Comparison of ENCODE assay signal across 8 cellular contexts in the genomic region with DNA sequence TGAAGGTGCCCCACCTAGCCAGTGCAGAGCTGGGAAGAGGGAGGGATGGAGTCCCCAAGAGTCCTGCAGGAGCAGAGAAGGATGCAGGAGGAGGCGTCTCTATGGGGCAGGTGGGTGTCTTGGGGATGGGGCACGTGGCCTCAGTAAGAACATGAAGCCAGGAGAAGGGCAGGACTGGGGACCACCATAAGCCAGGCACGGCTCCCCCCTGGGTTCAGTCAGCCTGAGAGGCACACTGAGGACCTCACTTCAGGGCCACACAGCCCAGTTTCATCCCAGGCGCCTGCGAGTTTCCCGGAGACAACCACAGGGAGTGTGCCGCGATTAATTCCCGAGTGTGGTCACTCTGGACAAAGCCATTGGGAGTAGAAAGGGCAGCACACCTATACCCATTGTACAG.
DNase-seq lines count a peak whose midpoint lies in the region; ATAC-seq and TF ChIP-seq lines count a peak whose summit lies in the region.

No MANE protein-coding gene starts in this region.

- no peaks in the 10 kb centered on the region for H4K20me1 ChIP-seq in neural progenitor cell (ENCODE audit: low read depth)

- no peaks in the 10 kb centered on the region for H3K4me1 ChIP-seq in CD8-positive, alpha-beta memory T cell (ENCODE audit: insufficient read depth, low read length)
- no peaks in the 10 kb centered on the region for H3K4me1 ChIP-seq in effector memory CD4-positive, alpha-beta T cell (ENCODE audit: control insufficient read depth, insufficient read depth, low read length, poor library complexity, severe bottlenecking)
- H3K4me1 ChIP-seq in neural progenitor cell: peaks cover 12% of the 10 kb centered on the region

- H3K36me3 ChIP-seq in CD8-positive, alpha-beta memory T cell (ENCODE audit: insufficient read depth, low read length): no peaks in the 10 kb centered on the region
- H3K36me3 ChIP-seq in effector memory CD4-positive, alpha-beta T cell (ENCODE audit: control insufficient read depth, insufficient read depth, low read length): no peaks in the 10 kb centered on the region
- no peaks in the 10 kb centered on the region for H3K36me3 ChIP-seq in neural progenitor cell

- no peaks in the 10 kb centered on the region for H3K9me3 ChIP-seq in CD8-positive, alpha-beta memory T cell (ENCODE audit: low read length)
- no peaks in the 10 kb centered on the region for H3K9me3 ChIP-seq in effector memory CD4-positive, alpha-beta T cell (ENCODE audit: control insufficient read depth, low read length)
- H3K9me3 ChIP-seq in neural progenitor cell (ENCODE audit: low read depth): no peaks in the 10 kb centered on the region

- peak overlapping the region; percentile 96 for H2AFZ ChIP-seq in neural progenitor cell (replicated peaks)

- peak; percentile 7 for ATAC-seq in HG02870 (IDR thresholded peaks at IDR 0.05; ENCODE audit: unreplicated experiment)

- H3K27me3 Mint-ChIP-seq in CD8-positive, alpha-beta memory T cell: peaks cover 7 to 11% of the 10 kb centered on the region in 2 donors
- peaks cover 18% of the 10 kb centered on the region for H3K27me3 Mint-ChIP-seq in neural progenitor cell (ENCODE audit: insufficient read depth, low read depth)

- H3K4me1 Mint-ChIP-seq in CD8-positive, alpha-beta memory T cell: peaks cover 15 to 18% (median 17%) of the 10 kb centered on the region in 3 donors
- H3K4me1 Mint-ChIP-seq in neural progenitor cell: peaks cover 40% of the 10 kb centered on the region

- H3K27me3 ChIP-seq in CD8-positive, alpha-beta memory T cell (ENCODE audit: insufficient read depth, low read length, poor library complexity, severe bottlenecking): no peaks in the 10 kb centered on the region
- H3K27me3 ChIP-seq in effector memory CD4-positive, alpha-beta T cell (replicated peaks; ENCODE audit: control insufficient read depth, insufficient read depth, low read length, poor library complexity, severe bottlenecking): no peaks in the 10 kb centered on the region
- peaks cover 14% of the 10 kb centered on the region for H3K27me3 ChIP-seq in neural progenitor cell

- TF ChIP-seq CTCF in neural progenitor cell (IDR thresholded peaks at IDR 0.05): no peak

- peak overlapping the region; percentile 82 to 98 (median 95) for H3K4me3 Mint-ChIP-seq in CD8-positive, alpha-beta memory T cell
- H3K4me3 Mint-ChIP-seq in neural progenitor cell: peak overlapping the region; percentile 92

- peaks cover 14% of the 10 kb centered on the region for H3F3A ChIP-seq in neural progenitor cell (ENCODE audit: low read depth)

- POLR2A ChIA-PET in CD8-positive, alpha-beta memory T cell (lab: Charles Lee): no interaction called here

- DNase-seq in CD8-positive, alpha-beta memory T cell: peak in 2 of 5 donors; percentile 6 to 18
- no peak for DNase-seq in effector memory CD4-positive, alpha-beta T cell
- DNase-seq in neural progenitor cell (ENCODE audit: low spot score) (peak; percentile 9), NCI-H2107 treated with DMSO at 0.1 percent for 48 hours (lab: John Stamatoyannopoulos, UW; ENCODE audit: unreplicated experiment) (no peak), A172 (ENCODE audit: low spot score) (no peak), T-helper 9 cell (no peak), cerebellum (ENCODE audit: low spot score) (no peak)

- H3K9ac ChIP-seq in neural progenitor cell: no peak overlapping the region

- H3K27ac Mint-ChIP-seq in CD8-positive, alpha-beta memory T cell: peak overlapping the region in 6 of 8 donors; percentile 25 to 93 (median 64)
- H3K27ac Mint-ChIP-seq in neural progenitor cell: peak overlapping the region; percentile 39

- H3K27ac ChIP-seq in CD8-positive, alpha-beta memory T cell (ENCODE audit: low read depth, low read length): no peak overlapping the region
- H3K27ac ChIP-seq in effector memory CD4-positive, alpha-beta T cell (ENCODE audit: insufficient read depth, low read length, poor library complexity, severe bottlenecking): no peak overlapping the region
- no peak overlapping the region for H3K27ac ChIP-seq in neural progenitor cell

- CTCF ChIA-PET in CD8-positive, alpha-beta memory T cell (lab: Charles Lee): interaction anchor here (0.8 to 4.3 kb wide), 13 partner anchors 14 to 378 kb away, joined by 3 to 115 read pairs (median 4); no protein-coding TSS in a partner anchor

- H3K4me3 ChIP-seq in CD8-positive, alpha-beta memory T cell (ENCODE audit: low read length): no peak overlapping the region
- peak overlapping the region; percentile 12 for H3K4me3 ChIP-seq in effector memory CD4-positive, alpha-beta T cell (ENCODE audit: insufficient read depth, low read depth, low read length, poor library complexity, severe bottlenecking)
- peak overlapping the region; percentile 86 for H3K4me3 ChIP-seq in neural progenitor cell

- peak overlapping the region; percentile 97 for H3K4me2 ChIP-seq in neural progenitor cell

- H3K36me3 Mint-ChIP-seq in CD8-positive, alpha-beta memory T cell: peaks cover 0 to 2% (median 0%) of the 10 kb centered on the region in 3 donors
- H3K36me3 Mint-ChIP-seq in neural progenitor cell: no peaks in the 10 kb centered on the region

- no peaks in the 10 kb centered on the region for H3K79me2 ChIP-seq in neural progenitor cell (ENCODE audit: low read depth)

- no peaks in the 10 kb centered on the region for H3K9me3 Mint-ChIP-seq in CD8-positive, alpha-beta memory T cell
- H3K9me3 Mint-ChIP-seq in neural progenitor cell: peaks cover 2% of the 10 kb centered on the region
